Comparison of ENCODE assay signal across 17 cellular contexts in genomic region chr19:48149430-48149829, GRCh38.
"Had no signal": no experiment of that assay in that cellular context is flagged by ENCODE, and none has a peak within 500 bp of the region (broad histone marks: within the 10 kb centered on the region; RNA-seq: fewer than 3 reads in every experiment).

No MANE protein-coding gene starts in this region.

- H3K27me3 ChIP-seq: heart left ventricle, tibial nerve had no signal

- H3K27ac ChIP-seq: epithelial cell of prostate, tibial nerve had no signal

- ATAC-seq: activated CD4-positive, CD25-positive, alpha-beta regulatory T cell treated with anti-CD3 and anti-CD28 coated beads, Interleukin-2, amount 50 U/mL, for 24 hours; activated naive CD8-positive, alpha-beta T cell treated with anti-CD3 and anti-CD28 coated beads, Interleukin-2, amount 50 U/mL, for 24 hours; heart left ventricle; left colon; mucosa of descending colon had no signal

- H3K9me3 ChIP-seq: heart left ventricle, mucosa of descending colon, tibial nerve had no signal

- H3K4me1 ChIP-seq: heart left ventricle, tibial nerve had no signal

- H3K4me3 ChIP-seq: heart left ventricle, lung, mucosa of descending colon, tibial nerve had no signal

- DNase-seq: activated CD4-positive, alpha-beta memory T cell treated with anti-CD3 and anti-CD28 coated beads, Interleukin-2, amount 10 ng/mL, durations not matched to agents 7 days and 5 days; activated CD4-positive, alpha-beta T cell treated with anti-CD3 and anti-CD28 coated beads for 48 hours; activated CD8-positive, alpha-beta memory T cell treated with anti-CD3 and anti-CD28 coated beads, Interleukin-2, amount 50 U/mL, for 48 hours; activated naive CD8-positive, alpha-beta T cell treated with anti-CD3 and anti-CD28 coated beads, Interleukin-2, amount 50 U/mL, for 24 hours; activated T-cell treated with anti-CD3 and anti-CD28 coated beads, Interleukin-2, amount 50 U/mL, for 24 hours; effector CD8-positive, alpha-beta T cell; heart left ventricle; hypothalamus; immature natural killer cell; left colon; mesendoderm; mucosa of descending colon; stimulated activated naive CD4-positive, alpha-beta T cell had no signal
